8 cellular contexts compared by ENCODE assay signal in the genomic region with DNA sequence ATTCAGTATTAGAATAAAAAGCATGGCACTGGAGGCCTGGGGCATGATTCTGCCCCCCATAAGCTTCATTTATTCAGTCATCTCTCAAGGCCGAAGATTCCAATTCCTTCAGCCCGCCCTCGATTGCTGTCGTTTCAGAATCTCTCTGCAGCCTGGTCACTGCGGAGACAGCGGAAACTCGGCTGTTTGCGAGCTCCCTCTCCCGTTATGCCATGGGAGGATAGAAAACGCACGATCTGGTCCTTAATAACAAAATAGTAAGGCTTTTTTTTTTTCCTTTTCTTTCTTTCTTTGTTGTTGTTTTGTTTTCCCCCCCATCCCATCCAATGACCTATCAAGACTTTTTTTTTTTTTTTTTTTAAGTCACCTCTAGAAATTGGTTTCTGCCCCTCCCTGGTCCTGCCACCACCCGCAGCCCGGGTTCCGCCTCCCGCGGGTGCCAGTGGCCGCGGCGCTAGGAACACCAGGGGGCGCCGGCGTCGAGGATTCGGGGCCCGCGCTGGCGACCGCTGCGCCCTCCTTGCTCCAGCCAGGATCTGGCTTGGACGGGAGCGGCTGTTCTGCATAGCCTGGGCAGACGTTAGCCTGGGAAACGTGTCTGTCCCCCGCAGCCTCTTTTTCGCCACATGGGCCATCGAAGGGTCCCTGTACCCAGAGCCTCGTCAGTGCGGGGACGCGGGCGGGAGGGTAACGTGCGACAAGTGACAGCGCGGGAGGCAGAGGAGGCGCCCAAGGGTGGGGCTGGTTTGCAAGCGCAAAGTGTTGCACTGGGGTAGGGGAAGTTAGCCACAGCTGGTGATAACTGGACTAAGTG. TPM values are rescaled to one million over a fixed set of nuclear protein-coding genes. Genes with fewer than 3 reads are reported as not detected.
A peak's percentile ranks its signal among the peaks of the same experiment; 100 is the strongest.
DNase-seq lines count a peak whose midpoint lies in the region; ATAC-seq and TF ChIP-seq lines count a peak whose summit lies in the region.

No MANE protein-coding gene starts in this region.

- ATAC-seq in GM18520 (IDR thresholded peaks at IDR 0.05; ENCODE audit: unreplicated experiment) (peak; percentile 47), HG03108 (IDR thresholded peaks at IDR 0.05; ENCODE audit: unreplicated experiment) (peak; percentile 94), left lobe of liver (peak; percentile 100)

- H3K9me3 ChIP-seq in colonic mucosa, result no peaks in the 10 kb centered on the region

- H3K36me3 ChIP-seq in colonic mucosa, result no peaks in the 10 kb centered on the region

- no peaks in the 10 kb centered on the region for H3K4me1 ChIP-seq in colonic mucosa

- peaks cover 8% of the 10 kb centered on the region for H3K27me3 ChIP-seq in colonic mucosa

- H3K9ac ChIP-seq in colonic mucosa (ENCODE audit: low read depth in 2 of 2, low read length in 2 of 2), result no peak overlapping the region

- TF ChIP-seq CTCF in colonic mucosa (IDR thresholded peaks at IDR 0.05), result peak; percentile 74

- DNase-seq in A172 (ENCODE audit: low spot score) (peak; percentile 13), NCI-H226 (peak; percentile 42), colonic mucosa (peak; percentile 71), left lobe of liver (ENCODE audit: low spot score) (peak; percentile 77)
- peak; percentile 62 to 65 for DNase-seq in activated CD4-positive, alpha-beta T cell treated with anti-CD3 and anti-CD28 coated beads for 24 hours (ENCODE audit: low read depth in 2 of 2)
- peak; percentile 65 for DNase-seq in stimulated activated CD4-positive, alpha-beta T cell treated with anti-CD3 and anti-CD28 coated beads, Interleukin-4, amount 100 ng/mL, for 24 hours

- peak overlapping the region; percentile 20 for H3K4me3 ChIP-seq in colonic mucosa

- H3K27ac ChIP-seq in colonic mucosa, result no peak overlapping the region

- intact Hi-C loops in colonic mucosa (cut with DNase I), result no loop called here

RNA-seq across cellular contexts. Expression of a gene that starts 10.0 kb away (rescaled TPM):
- total RNA-seq in A172 (2014; rRNA removed; shearing (Covaris generic)), result not detected in 2 replicates
- total RNA-seq in colonic mucosa (not detected), left lobe of liver (not detected)

RNA-seq across cellular contexts. Expression of a gene that starts 35.2 kb away (rescaled TPM):
- total RNA-seq in A172 (2014; rRNA removed; shearing (Covaris generic)), result not detected in 2 replicates
- not detected for total RNA-seq in colonic mucosa
- not detected for total RNA-seq in left lobe of liver

RNA-seq across cellular contexts. Expression of a gene that starts 50.7 kb away (rescaled TPM):
- total RNA-seq in A172 (2014; rRNA removed; shearing (Covaris generic)), result 70.6 and 85.8 TPM in 2 replicates
- total RNA-seq in colonic mucosa (10 to 100 TPM; 60.2 to 67.6 TPM), left lobe of liver (118 TPM)

Comparison
In these comparisons a context has a peak if more than half of its experiments do, and no peak if none do; other contexts are left out.
1. DNase-seq: peak in every context shown above with its lines; median percentile 77 in left lobe of liver; 71 in colonic mucosa; 65 in stimulated activated CD4-positive, alpha-beta T cell treated with anti-CD3 and anti-CD28 coated beads, Interleukin-4, amount 100 ng/mL, for 24 hours; 64 in activated CD4-positive, alpha-beta T cell treated with anti-CD3 and anti-CD28 coated beads for 24 hours; 42 in NCI-H226; 13 in A172.
2. ATAC-seq: peak in every context shown above with its lines; median percentile 100 in left lobe of liver; 94 in HG03108; 47 in GM18520.